ENCODE assay signal across 36 cellular contexts in genomic region chr19:55047951-55048350, GRCh38. TPM values are rescaled to one million over a fixed set of nuclear protein-coding genes. Genes with fewer than 3 reads are reported as not detected.
"Had no signal": no experiment of that assay in that cellular context is flagged by ENCODE, and none has a peak within 500 bp of the region (broad histone marks: within the 10 kb centered on the region; RNA-seq: fewer than 3 reads in every experiment).

No MANE protein-coding gene starts in this region.

- H3K4me1 ChIP-seq: adrenal gland, body of pancreas, breast epithelium had no signal

- FAIRE-seq: astrocyte, TTC549 had no signal

- H3K27ac ChIP-seq: adrenal gland, body of pancreas, brain microvascular endothelial cell, breast epithelium, VCaP had no signal

- H3K4me1 Mint-ChIP-seq: activated B cell treated with CpG ODN at 0.5 μM for 24 hours; activated T-helper 17 cell treated with anti-CD3 and anti-CD28 coated beads, Interleukin-2, amount 50 U/mL, for 72 hours had no signal

- H3K4me3 Mint-ChIP-seq: activated B cell treated with CpG ODN at 0.5 μM for 24 hours; activated CD4-positive, alpha-beta memory T cell treated with anti-CD3 and anti-CD28 coated beads for 36 hours; activated CD4-positive, alpha-beta T cell treated with anti-CD3 and anti-CD28 coated beads, Interleukin-2, amount 10 ng/mL, durations not matched to agents 24 days and 14 days; activated CD8-positive, alpha-beta T cell treated with anti-CD3 and anti-CD28 coated beads for 36 hours; activated naive CD4-positive, alpha-beta T cell treated with anti-CD3 and anti-CD28 coated beads for 36 hours; activated naive CD8-positive, alpha-beta T cell treated with anti-CD3 and anti-CD28 coated beads for 36 hours; activated T-cell treated with anti-CD3 and anti-CD28 coated beads, Interleukin-2, amount 50 U/mL, for 4 hours; activated T-cell treated with anti-CD3 and anti-CD28 coated beads, Interleukin-2, amount 50 U/mL, for 72 hours; activated T-helper 1 cell treated with anti-CD3 and anti-CD28 coated beads, Interleukin-12 subunit alpha, Interleukin-12 subunit beta, Interleukin-2, Interleukin-4 antibody, amounts not matched to agents 30 ng/mL and 10 ng/mL and 1 ng/mL, durations not matched to agents 14 hours and 24 hours and 36 hours; activated T-helper 17 cell treated with anti-CD3 and anti-CD28 coated beads, Interleukin-2, amount 50 U/mL, for 72 hours; T-helper 2 cell treated with Interferon-gamma antibody and Interleukin-4, amounts not matched to agents 5 μg/mL and 100 μg/mL, for 36 hours had no signal

- H3K27me3 ChIP-seq: adrenal gland, body of pancreas, brain microvascular endothelial cell, breast epithelium had no signal

- H3K27ac Mint-ChIP-seq: activated B cell treated with CpG ODN at 0.5 μM for 24 hours; activated CD4-positive, alpha-beta memory T cell treated with anti-CD3 and anti-CD28 coated beads for 36 hours; activated CD4-positive, alpha-beta T cell treated with anti-CD3 and anti-CD28 coated beads, Interleukin-2, amount 10 ng/mL, durations not matched to agents 24 days and 14 days; activated CD8-positive, alpha-beta T cell treated with anti-CD3 and anti-CD28 coated beads for 36 hours; activated naive CD4-positive, alpha-beta T cell treated with anti-CD3 and anti-CD28 coated beads for 36 hours; activated naive CD8-positive, alpha-beta T cell treated with anti-CD3 and anti-CD28 coated beads for 36 hours; activated T-cell treated with anti-CD3 and anti-CD28 coated beads, Interleukin-2, amount 50 U/mL, for 72 hours; activated T-helper 1 cell treated with anti-CD3 and anti-CD28 coated beads, Interleukin-12 subunit alpha, Interleukin-12 subunit beta, Interleukin-2, Interleukin-4 antibody, amounts not matched to agents 30 ng/mL and 10 ng/mL and 1 ng/mL, durations not matched to agents 14 hours and 24 hours and 36 hours; activated T-helper 17 cell treated with anti-CD3 and anti-CD28 coated beads, Interleukin-2, amount 50 U/mL, for 72 hours; T-helper 2 cell treated with Interferon-gamma antibody and Interleukin-4, amounts not matched to agents 5 μg/mL and 100 μg/mL, for 36 hours had no signal

- H3K9me3 ChIP-seq: adrenal gland, body of pancreas, breast epithelium had no signal

- ATAC-seq: activated CD8-positive, alpha-beta T cell treated with anti-CD3 and anti-CD28 coated beads for 36 hours; activated naive CD4-positive, alpha-beta T cell treated with anti-CD3 and anti-CD28 coated beads, Interleukin-2, amount 50 U/mL, for 72 hours; activated T-cell treated with anti-CD3 and anti-CD28 coated beads, Interleukin-2, amount 50 U/mL, for 4 hours; activated T-cell treated with anti-CD3 and anti-CD28 coated beads, Interleukin-2, amount 50 U/mL, for 72 hours; activated T-helper 17 cell treated with anti-CD3 and anti-CD28 coated beads, Interleukin-2, amount 50 U/mL, for 72 hours; body of pancreas had no signal

- H3K4me3 ChIP-seq: adrenal gland, body of pancreas, breast epithelium had no signal

- DNase-seq: activated B cell treated with CpG ODN at 0.5 μM for 24 hours; activated CD4-positive, alpha-beta memory T cell treated with anti-CD3 and anti-CD28 coated beads for 36 hours; activated CD4-positive, alpha-beta T cell treated with anti-CD3 and anti-CD28 coated beads for 4 hours; activated CD4-positive, alpha-beta T cell treated with anti-CD3 and anti-CD28 coated beads, Interleukin-2, amount 10 ng/mL, durations not matched to agents 24 days and 14 days; activated CD4-positive, alpha-beta T cell treated with anti-CD3 and anti-CD28 coated beads, Interleukin-2, amount 50 U/mL, for 1 hour; activated CD4-positive, alpha-beta T cell treated with anti-CD3 and anti-CD28 coated beads, Interleukin-2, amount 50 U/mL, for 4 hours; activated CD4-positive, CD25-positive, alpha-beta regulatory T cell treated with anti-CD3 and anti-CD28 coated beads, Interleukin-2, amount 50 U/mL, for 72 hours; activated CD8-positive, alpha-beta memory T cell treated with anti-CD3 and anti-CD28 coated beads, Interleukin-2, amount 50 U/mL, for 4 hours; activated CD8-positive, alpha-beta T cell treated with anti-CD3 and anti-CD28 coated beads for 36 hours; activated effector memory CD4-positive, alpha-beta T cell treated with anti-CD3 and anti-CD28 coated beads, Interleukin-2, amount 50 U/mL, for 16 hours; activated gamma-delta T cell treated with Interleukin-2 at 50 U/mL for 16 hours; activated naive CD4-positive, alpha-beta T cell; activated naive CD4-positive, alpha-beta T cell treated with anti-CD3 and anti-CD28 coated beads for 36 hours; activated naive CD4-positive, alpha-beta T cell treated with anti-CD3 and anti-CD28 coated beads, Interleukin-2, amount 50 U/mL, for 16 hours; activated naive CD8-positive, alpha-beta T cell treated with anti-CD3 and anti-CD28 coated beads for 36 hours; activated T-cell treated with anti-CD3 and anti-CD28 coated beads for 4 hours; activated T-cell treated with anti-CD3 and anti-CD28 coated beads, Interleukin-2, amount 50 U/mL, for 1 hour; activated T-cell treated with anti-CD3 and anti-CD28 coated beads, Interleukin-2, amount 50 U/mL, for 4 hours; activated T-cell treated with anti-CD3 and anti-CD28 coated beads, Interleukin-2, amount 50 U/mL, for 72 hours; adrenal gland; amniotic stem cell; aorta; body of pancreas; brain microvascular endothelial cell; central memory CD4-positive, alpha-beta T cell; T-helper 2 cell; T-helper 9 cell had no signal

- H3K9me3 Mint-ChIP-seq: activated B cell treated with CpG ODN at 0.5 μM for 24 hours; activated CD4-positive, alpha-beta memory T cell treated with anti-CD3 and anti-CD28 coated beads for 36 hours; activated CD4-positive, alpha-beta T cell treated with anti-CD3 and anti-CD28 coated beads, Interleukin-2, amount 10 ng/mL, durations not matched to agents 24 days and 14 days; activated CD8-positive, alpha-beta T cell treated with anti-CD3 and anti-CD28 coated beads for 36 hours; activated naive CD4-positive, alpha-beta T cell treated with anti-CD3 and anti-CD28 coated beads for 36 hours; activated naive CD4-positive, alpha-beta T cell treated with anti-CD3 and anti-CD28 coated beads, Interleukin-2, amount 50 U/mL, for 72 hours; activated naive CD8-positive, alpha-beta T cell treated with anti-CD3 and anti-CD28 coated beads for 36 hours; activated T-cell treated with anti-CD3 and anti-CD28 coated beads, Interleukin-2, amount 50 U/mL, for 4 hours; activated T-cell treated with anti-CD3 and anti-CD28 coated beads, Interleukin-2, amount 50 U/mL, for 72 hours; activated T-helper 1 cell treated with anti-CD3 and anti-CD28 coated beads, Interleukin-12 subunit alpha, Interleukin-12 subunit beta, Interleukin-2, Interleukin-4 antibody, amounts not matched to agents 30 ng/mL and 10 ng/mL and 1 ng/mL, durations not matched to agents 14 hours and 24 hours and 36 hours; activated T-helper 17 cell treated with anti-CD3 and anti-CD28 coated beads, Interleukin-2, amount 50 U/mL, for 72 hours; T-helper 2 cell treated with Interferon-gamma antibody and Interleukin-4, amounts not matched to agents 5 μg/mL and 100 μg/mL, for 36 hours had no signal

- H3K27me3 Mint-ChIP-seq: activated B cell treated with CpG ODN at 0.5 μM for 24 hours; activated CD4-positive, alpha-beta memory T cell treated with anti-CD3 and anti-CD28 coated beads for 36 hours; activated CD4-positive, alpha-beta T cell treated with anti-CD3 and anti-CD28 coated beads, Interleukin-2, amount 10 ng/mL, durations not matched to agents 24 days and 14 days; activated CD8-positive, alpha-beta T cell treated with anti-CD3 and anti-CD28 coated beads for 36 hours; activated naive CD8-positive, alpha-beta T cell treated with anti-CD3 and anti-CD28 coated beads for 36 hours; activated T-helper 17 cell treated with anti-CD3 and anti-CD28 coated beads, Interleukin-2, amount 50 U/mL, for 72 hours had no signal

RNA-seq across cellular contexts. Expression of gene GP6, which starts 9.9 kb away (rescaled TPM):
- total RNA-seq: activated B cell treated with CpG ODN at 0.5 μM for 24 hours; activated CD4-positive, alpha-beta memory T cell treated with anti-CD3 and anti-CD28 coated beads for 36 hours; activated CD8-positive, alpha-beta memory T cell treated with anti-CD3 and anti-CD28 coated beads for 36 hours; activated naive CD4-positive, alpha-beta T cell treated with anti-CD3 and anti-CD28 coated beads for 36 hours; activated naive CD8-positive, alpha-beta T cell treated with anti-CD3 and anti-CD28 coated beads for 36 hours; activated T-helper 1 cell treated with anti-CD3 and anti-CD28 coated beads, Interleukin-12 subunit alpha, Interleukin-12 subunit beta, Interleukin-2, Interleukin-4 antibody, amounts not matched to agents 30 ng/mL and 10 ng/mL and 1 ng/mL, durations not matched to agents 14 hours and 24 hours and 36 hours; breast epithelium had no signal
